18 cellular contexts compared by ENCODE assay signal in the genomic region with DNA sequence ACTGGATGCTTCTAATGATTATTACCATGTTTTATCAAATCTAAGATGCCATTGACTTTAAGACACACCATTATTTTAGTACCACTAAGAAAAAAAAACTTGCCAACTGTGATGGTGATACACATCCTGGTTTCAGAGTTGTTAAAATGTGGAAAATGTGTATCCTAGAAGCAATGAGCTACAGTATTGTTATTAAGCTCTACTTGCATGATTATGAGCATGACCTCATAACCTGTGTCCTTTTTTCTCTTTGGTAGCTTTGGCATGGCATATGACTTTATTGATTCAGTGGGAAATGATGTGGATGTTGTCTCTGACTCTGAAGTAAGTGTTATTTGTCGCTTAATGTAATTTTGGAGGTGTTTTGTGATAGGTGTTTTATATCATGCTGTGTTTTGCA. TPM values are rescaled to one million over a fixed set of nuclear protein-coding genes. Genes with fewer than 3 reads are reported as not detected.
"Had no signal": no experiment of that assay in that cellular context is flagged by ENCODE, and none has a peak within 500 bp of the region (broad histone marks: within the 10 kb centered on the region; RNA-seq: fewer than 3 reads in every experiment).

No MANE protein-coding gene starts in this region.

- H3K4me3 ChIP-seq: esophagus muscularis mucosa, hepatocyte, tibial artery had no signal

- FAIRE-seq: endometrium, keratinocyte, urothelium cell line had no signal

- H3K4me3 Mint-ChIP-seq: stimulated activated memory B cell treated with anti-CD40 and anti-IgM and Interleukin-4, amounts not matched to agents 10 μg/mL and 1 μg/mL and 100 μg/mL, for 72 hours; T-helper 2 cell treated with Interferon-gamma antibody and Interleukin-4, amounts not matched to agents 5 μg/mL and 100 μg/mL, for 36 hours had no signal

- H3K27me3 ChIP-seq: esophagus muscularis mucosa, hepatocyte, tibial artery had no signal

- H2AFZ ChIP-seq: hepatocyte had no signal

- DNase-seq: activated CD4-positive, CD25-positive, alpha-beta regulatory T cell; activated naive CD4-positive, alpha-beta T cell treated with Interleukin-2 at 50 U/mL for 16 hours; naive B cell; posterior cingulate gyrus; retina; tibial artery had no signal

- H3K9me3 Mint-ChIP-seq: naive B cell; stimulated activated memory B cell treated with anti-CD40 and anti-IgM and Interleukin-4, amounts not matched to agents 10 μg/mL and 1 μg/mL and 100 μg/mL, for 72 hours; T-helper 2 cell treated with Interferon-gamma antibody and Interleukin-4, amounts not matched to agents 5 μg/mL and 100 μg/mL, for 36 hours had no signal

- ATAC-seq: left lobe of liver; stimulated activated memory B cell treated with anti-CD40 and anti-IgM and Interleukin-4, amounts not matched to agents 10 μg/mL and 1 μg/mL and 100 μg/mL, for 72 hours had no signal

- H3K9me3 ChIP-seq: esophagus muscularis mucosa, tibial artery had no signal

- H3K27ac ChIP-seq: esophagus muscularis mucosa, hepatocyte, tibial artery had no signal

- H3K27ac Mint-ChIP-seq: naive B cell; stimulated activated memory B cell treated with anti-CD40 and anti-IgM and Interleukin-4, amounts not matched to agents 10 μg/mL and 1 μg/mL and 100 μg/mL, for 72 hours; T-helper 2 cell treated with Interferon-gamma antibody and Interleukin-4, amounts not matched to agents 5 μg/mL and 100 μg/mL, for 36 hours had no signal

- H3K4me2 ChIP-seq: hepatocyte had no signal

- H3K27me3 Mint-ChIP-seq: naive B cell; stimulated activated memory B cell treated with anti-CD40 and anti-IgM and Interleukin-4, amounts not matched to agents 10 μg/mL and 1 μg/mL and 100 μg/mL, for 72 hours had no signal

RNA-seq across cellular contexts. Expression of a gene that starts 39.8 kb away (rescaled TPM):
- total RNA-seq: cardiac septum, esophagus muscularis mucosa, glomerular endothelial cell, hepatocyte, left lobe of liver, mononuclear cell, subcutaneous adipose tissue had no signal
- polyA plus RNA-seq: hepatocyte, keratinocyte had no signal

RNA-seq across cellular contexts. Expression of a gene that starts 52.8 kb away (rescaled TPM):
- total RNA-seq: cardiac septum, esophagus muscularis mucosa, hepatocyte had no signal
- polyA plus RNA-seq: keratinocyte had no signal
